9 cellular contexts compared by ENCODE assay signal in the genomic region with DNA sequence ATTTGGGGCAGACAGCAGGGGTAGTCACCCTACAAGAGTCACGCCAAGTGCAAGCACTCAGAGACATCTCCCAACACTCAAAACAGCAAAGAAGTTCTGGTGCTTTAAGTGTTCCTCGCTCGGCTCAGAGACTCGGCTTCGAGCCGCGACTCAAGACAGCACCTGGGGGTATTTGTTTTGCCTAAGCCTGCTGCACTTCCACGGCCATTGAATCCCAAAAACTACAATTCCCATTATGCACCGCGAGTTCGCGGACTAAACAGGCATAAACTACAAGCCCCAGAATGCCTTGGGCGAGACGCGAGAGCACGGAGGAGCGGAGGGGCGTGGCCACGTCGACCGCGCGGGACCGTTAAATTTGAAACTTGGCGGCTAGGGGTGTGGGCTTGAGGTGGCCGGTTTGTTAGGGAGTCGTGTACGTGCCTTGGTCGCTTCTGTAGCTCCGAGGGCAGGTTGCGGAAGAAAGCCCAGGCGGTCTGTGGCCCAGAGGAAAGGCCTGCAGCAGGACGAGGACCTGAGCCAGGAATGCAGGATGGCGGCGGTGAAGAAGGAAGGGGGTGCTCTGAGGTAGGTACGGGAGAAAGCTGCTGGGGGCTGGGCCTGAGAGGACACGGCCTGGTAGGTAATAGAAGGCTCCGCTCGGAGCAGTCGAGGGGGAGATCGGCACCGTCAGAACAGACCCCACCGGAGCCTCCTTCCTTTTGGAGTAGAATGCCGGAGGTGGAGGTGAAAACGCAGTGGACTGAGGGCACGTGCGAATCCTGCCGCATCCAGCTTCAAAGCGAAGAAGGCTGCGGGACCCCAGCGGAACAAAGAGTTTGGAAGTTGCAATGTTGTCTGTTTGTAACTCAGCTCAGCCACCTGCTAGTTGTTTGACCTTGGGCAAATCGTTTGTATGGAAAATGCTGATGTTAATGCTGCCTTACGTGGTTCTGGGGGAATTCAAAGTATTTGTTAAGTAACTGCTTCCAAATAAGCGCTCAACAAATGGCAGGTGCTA. TPM values are rescaled to one million over a fixed set of nuclear protein-coding genes. Genes with fewer than 3 reads are reported as not detected.
DNase-seq lines count a peak whose midpoint lies in the region; ATAC-seq, FAIRE-seq and TF ChIP-seq lines count a peak whose summit lies in the region.
"Had no signal": no experiment of that assay in that cellular context is flagged by ENCODE, and none has a peak within 500 bp of the region (broad histone marks: within the 10 kb centered on the region; RNA-seq: fewer than 3 reads in every experiment).

A gene with protein sequence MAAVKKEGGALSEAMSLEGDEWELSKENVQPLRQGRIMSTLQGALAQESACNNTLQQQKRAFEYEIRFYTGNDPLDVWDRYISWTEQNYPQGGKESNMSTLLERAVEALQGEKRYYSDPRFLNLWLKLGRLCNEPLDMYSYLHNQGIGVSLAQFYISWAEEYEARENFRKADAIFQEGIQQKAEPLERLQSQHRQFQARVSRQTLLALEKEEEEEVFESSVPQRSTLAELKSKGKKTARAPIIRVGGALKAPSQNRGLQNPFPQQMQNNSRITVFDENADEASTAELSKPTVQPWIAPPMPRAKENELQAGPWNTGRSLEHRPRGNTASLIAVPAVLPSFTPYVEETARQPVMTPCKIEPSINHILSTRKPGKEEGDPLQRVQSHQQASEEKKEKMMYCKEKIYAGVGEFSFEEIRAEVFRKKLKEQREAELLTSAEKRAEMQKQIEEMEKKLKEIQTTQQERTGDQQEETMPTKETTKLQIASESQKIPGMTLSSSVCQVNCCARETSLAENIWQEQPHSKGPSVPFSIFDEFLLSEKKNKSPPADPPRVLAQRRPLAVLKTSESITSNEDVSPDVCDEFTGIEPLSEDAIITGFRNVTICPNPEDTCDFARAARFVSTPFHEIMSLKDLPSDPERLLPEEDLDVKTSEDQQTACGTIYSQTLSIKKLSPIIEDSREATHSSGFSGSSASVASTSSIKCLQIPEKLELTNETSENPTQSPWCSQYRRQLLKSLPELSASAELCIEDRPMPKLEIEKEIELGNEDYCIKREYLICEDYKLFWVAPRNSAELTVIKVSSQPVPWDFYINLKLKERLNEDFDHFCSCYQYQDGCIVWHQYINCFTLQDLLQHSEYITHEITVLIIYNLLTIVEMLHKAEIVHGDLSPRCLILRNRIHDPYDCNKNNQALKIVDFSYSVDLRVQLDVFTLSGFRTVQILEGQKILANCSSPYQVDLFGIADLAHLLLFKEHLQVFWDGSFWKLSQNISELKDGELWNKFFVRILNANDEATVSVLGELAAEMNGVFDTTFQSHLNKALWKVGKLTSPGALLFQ (plus strand): TSS at position 381 of the 1,000 bp plus-strand sequence. CDS start 152 bp downstream, at position 533.

- H3K36me3 ChIP-seq in BJ (ENCODE audit: control insufficient read depth, insufficient read depth, low read length) (no peaks in the 10 kb centered on the region), colonic mucosa (no peaks in the 10 kb centered on the region)

- CTCF ChIA-PET in BJ (lab: Yijun Ruan, JAX), result interaction anchor here (0.6 to 3.1 kb wide), 5 partner anchors 33 to 118 kb away, joined by 3 to 14 read pairs (median 4); no protein-coding TSS in a partner anchor

- H3K4me3 ChIP-seq in BJ (ENCODE audit: low read depth, low read length), result peak within 1 kb of the TSS; percentile 84
- peak within 1 kb of the TSS; percentile 55 for H3K4me3 ChIP-seq in colonic mucosa

- H3K27me3 ChIP-seq in BJ (ENCODE audit: control insufficient read depth, insufficient read depth, low read length), result no peaks in the 10 kb centered on the region; the same call in 1 of the 2 replicates
- H3K27me3 ChIP-seq in colonic mucosa, result no peaks in the 10 kb centered on the region

- POLR2A ChIA-PET in BJ (lab: Charles Lee), result no interaction called here

- DNase-seq in BJ (ENCODE audit: low read depth) (peak; percentile 60), GM19239 (ENCODE audit: insufficient read length, low spot score) (peak; percentile 91), NCI-H510A treated with DMSO at 0.1 percent for 48 hours (lab: John Stamatoyannopoulos, UW) (peak; percentile 84), colonic mucosa (peak; percentile 96), left colon (peak; percentile 90 to 95)
- DNase-seq in activated CD4-positive, alpha-beta T cell treated with anti-CD3 and anti-CD28 coated beads for 1 hour, result peak; percentile 81
- peak; percentile 86 to 92 (median 86) for DNase-seq in stimulated activated CD4-positive, alpha-beta T cell treated with anti-CD3 and anti-CD28 coated beads, Interleukin-1b, Interleukin-23, amount 100 ng/mL, for 24 hours (ENCODE audit: low read depth in 4 of 4, low spot score in 1 of 4)

- H3K4me1 ChIP-seq in colonic mucosa, result peaks cover 4% of the 10 kb centered on the region

- peak; percentile 95 for FAIRE-seq in GM19239 (lab: Jason Lieb, UNC)
- FAIRE-seq: colon had no signal

- no peak within 1 kb of the TSS for H3K27ac ChIP-seq in colonic mucosa

- no peaks in the 10 kb centered on the region for H3K9me3 ChIP-seq in colonic mucosa

- ATAC-seq in HG03439 (IDR thresholded peaks at IDR 0.05; ENCODE audit: unreplicated experiment), result peak; percentile 83
- peak; percentile 98 for ATAC-seq in left colon

- TF ChIP-seq CTCF in BJ (IDR thresholded peaks at IDR 0.05; ENCODE audit: insufficient read depth, low read depth, low read length) (no peak), colonic mucosa (IDR thresholded peaks at IDR 0.05) (no peak)

- intact Hi-C loops in colonic mucosa (cut with DNase I) (no loop called here), left colon (cut with DNase I, micrococcal nuclease) (no loop called here)

- H3K9ac ChIP-seq in colonic mucosa (ENCODE audit: low read depth in 2 of 2, low read length in 2 of 2), result peak within 1 kb of the TSS in 1 of 2 donors; percentile 47

RNA-seq across cellular contexts. Expression of the gene that starts here (rescaled TPM):
- polyA plus RNA-seq in BJ (2011; rRNA removed), result 12.8 and 16.6 TPM in 2 replicates
- polyA minus RNA-seq in BJ (2011; rRNA and poly(A)+ RNA removed), result 6.7 and 8.3 TPM in 2 replicates
- 10 to 100 TPM; 10.2 to 48.3 TPM for total RNA-seq in colonic mucosa
- 10 to 100 TPM in 1 of 2 donors, 1 to 10 TPM in 1; 2.9 to 10.4 TPM for total RNA-seq in left colon
